11 cellular contexts compared by ENCODE assay signal in genomic region chr4:124708517-124709300, GRCh38. TPM values are rescaled to one million over a fixed set of nuclear protein-coding genes. Genes with fewer than 3 reads are reported as not detected.
A peak's percentile ranks its signal among the peaks of the same experiment; 100 is the strongest.
DNase-seq lines count a peak whose midpoint lies in the region; ATAC-seq, FAIRE-seq and TF ChIP-seq lines count a peak whose summit lies in the region.
"Had no signal": no experiment of that assay in that cellular context is flagged by ENCODE, and none has a peak within 500 bp of the region (broad histone marks: within the 10 kb centered on the region; RNA-seq: fewer than 3 reads in every experiment).

No MANE protein-coding gene starts in this region.

- ATAC-seq in natural killer cell, result no peak

- H3K4me3 Mint-ChIP-seq in mesothelial cell of epicardium, result peak overlapping the region; percentile 55
- no peak overlapping the region for H3K4me3 Mint-ChIP-seq in natural killer cell
- H3K4me3 Mint-ChIP-seq: CD4-positive, CD25-positive, alpha-beta regulatory T cell had no signal

- H3K9ac ChIP-seq in BLaER1, result no peak overlapping the region
- H3K9ac ChIP-seq in MM.1S (ENCODE audit: low read length), result no peak overlapping the region

- H3K27ac ChIP-seq in BLaER1 (no peak overlapping the region), MM.1S (ENCODE audit: low read length) (no peak overlapping the region), uterus (no peak overlapping the region)

- H3K9me3 ChIP-seq in BLaER1 (no peaks in the 10 kb centered on the region; the same call in 1 of the 2 replicates), MM.1S (replicated peaks; ENCODE audit: insufficient read depth, low read length) (no peaks in the 10 kb centered on the region), uterus (no peaks in the 10 kb centered on the region)

- H3K27me3 Mint-ChIP-seq in mesothelial cell of epicardium (ENCODE audit: low read depth), result no peaks in the 10 kb centered on the region
- no peaks in the 10 kb centered on the region for H3K27me3 Mint-ChIP-seq in natural killer cell (ENCODE audit: low read depth in 2 of 2)

- H2AFZ ChIP-seq in MM.1S (ENCODE audit: low read length), result no peak overlapping the region

- peak overlapping the region; percentile 94; the same call in 1 of the 2 replicates for H3K4me3 ChIP-seq in BLaER1
- no peak overlapping the region for H3K4me3 ChIP-seq in MM.1S (ENCODE audit: low read length)
- peak overlapping the region; percentile 3 for H3K4me3 ChIP-seq in bronchial epithelial cell (ENCODE audit: low read depth, low read length)
- H3K4me3 ChIP-seq in uterus, result no peak overlapping the region

- H3K27ac Mint-ChIP-seq in mesothelial cell of epicardium (peak overlapping the region; percentile 5), natural killer cell (no peak overlapping the region)
- H3K27ac Mint-ChIP-seq: CD4-positive, CD25-positive, alpha-beta regulatory T cell had no signal

- H3K4me2 ChIP-seq in BLaER1, result peak overlapping the region; percentile 79
- peak overlapping the region; percentile 10 for H3K4me2 ChIP-seq in MM.1S (ENCODE audit: low read depth, low read length)

- intact Hi-C loops in natural killer cell (cut with micrococcal nuclease), result no loop called here
- intact Hi-C loops in uterus (cut with DNase I; ENCODE audit: low total_unique reads), result no loop called here

- H4K20me1 ChIP-seq in BLaER1, result peaks cover 79% of the 10 kb centered on the region
- no peaks in the 10 kb centered on the region for H4K20me1 ChIP-seq in MM.1S (ENCODE audit: insufficient read depth, low read length)

- TF ChIP-seq POLR2A in uterus (IDR thresholded peaks at IDR 0.05), result no peak

- H3K9me3 Mint-ChIP-seq in mesothelial cell of epicardium (no peaks in the 10 kb centered on the region), natural killer cell (no peaks in the 10 kb centered on the region)

- H3K4me1 Mint-ChIP-seq in mesothelial cell of epicardium, result peaks cover 55% of the 10 kb centered on the region
- H3K4me1 Mint-ChIP-seq in natural killer cell, result peaks cover 0 to 14% of the 10 kb centered on the region in 2 donors

- TF ChIP-seq CTCF in MM.1S (IDR thresholded peaks at IDR 0.05; ENCODE audit: low read length) (no peak), bronchial epithelial cell (IDR thresholded peaks at IDR 0.05; ENCODE audit: insufficient read depth, low read length, severe bottlenecking) (no peak), mesothelial cell of epicardium (IDR thresholded peaks at IDR 0.05; ENCODE audit: unreplicated experiment) (no peak), natural killer cell (IDR thresholded peaks at IDR 0.05) (no peak), uterus (IDR thresholded peaks at IDR 0.05) (no peak)

- H3K79me2 ChIP-seq in MM.1S (ENCODE audit: low read length), result peaks cover 26% of the 10 kb centered on the region

- H3K36me3 Mint-ChIP-seq in mesothelial cell of epicardium (peaks cover 15% of the 10 kb centered on the region), natural killer cell (no peaks in the 10 kb centered on the region)
- H3K36me3 Mint-ChIP-seq: CD4-positive, CD25-positive, alpha-beta regulatory T cell had no signal

- H3K27me3 ChIP-seq in BLaER1 (no peaks in the 10 kb centered on the region), MM.1S (replicated peaks; ENCODE audit: insufficient read depth, low read length) (no peaks in the 10 kb centered on the region), bronchial epithelial cell (ENCODE audit: control insufficient read depth, insufficient read depth, low read length) (no peaks in the 10 kb centered on the region), uterus (no peaks in the 10 kb centered on the region)

- no peak for FAIRE-seq in bronchial epithelial cell (lab: Jason Lieb, UNC)

- no peaks in the 10 kb centered on the region for H3K9me2 ChIP-seq in MM.1S (replicated peaks; ENCODE audit: insufficient read depth, low read length)

- peaks cover 13% of the 10 kb centered on the region; the same call in 1 of the 2 replicates for H3F3A ChIP-seq in MM.1S (ENCODE audit: insufficient read depth, low read length)

- DNase-seq in MM.1S (no peak), bronchial epithelial cell (ENCODE audit: low read depth) (no peak), mesothelial cell of epicardium (ENCODE audit: low spot score in 2 of 2, unreplicated experiment in 2 of 2) (no peak), NCI-H345 treated with DMSO at 0.1 percent for 48 hours (lab: John Stamatoyannopoulos, UW; ENCODE audit: unreplicated experiment) (no peak), natural killer cell (no peak), uterus (no peak), NCI-H526 (lab: John Stamatoyannopoulos, UW) (no peak)
- DNase-seq: CD4-positive, CD25-positive, alpha-beta regulatory T cell; kidney glomerular epithelial cell; NCI-H1092 had no signal

- H3K36me3 ChIP-seq in BLaER1 (peaks cover 20% of the 10 kb centered on the region), MM.1S (replicated peaks; ENCODE audit: insufficient read depth, low read length) (no peaks in the 10 kb centered on the region), bronchial epithelial cell (ENCODE audit: control insufficient read depth, insufficient read depth, low read length) (no peaks in the 10 kb centered on the region), uterus (no peaks in the 10 kb centered on the region)

- H3K4me1 ChIP-seq in BLaER1, result peaks cover 38% of the 10 kb centered on the region
- peaks cover 11% of the 10 kb centered on the region; the same call in 1 of the 2 replicates for H3K4me1 ChIP-seq in MM.1S (ENCODE audit: low read length)
- H3K4me1 ChIP-seq in uterus, result no peaks in the 10 kb centered on the region

RNA-seq across cellular contexts. Expression of gene ANKRD50, which starts 3.8 kb away (rescaled TPM):
- total RNA-seq in bronchial epithelial cell, result 32.6 and 36.3 TPM in 2 replicates
- 72.0 to 76.5 TPM (median 73.1 TPM) in 3 replicates for total RNA-seq in mesothelial cell of epicardium
- total RNA-seq in natural killer cell, result 1 to 10 TPM in 1 of 3 donors, under 1 TPM in 2; 0.82 to 1.3 (median 0.90) TPM
- total RNA-seq in uterus, result 10 to 100 TPM; 11.5 to 78.5 (median 15.5) TPM

Comparison
In these comparisons a context has a peak if more than half of its experiments do, and no peak if none do; other contexts are left out.
1. H3K4me3 ChIP-seq: peak in BLaER1 (single experiment) and bronchial epithelial cell (single experiment); none in MM.1S (single experiment) and uterus (0 of 2).
2. RNA of gene ANKRD50, which starts 3.8 kb away (total RNA-seq): 72.0 to 76.5 TPM in mesothelial cell of epicardium, 32.6 to 36.3 TPM in bronchial epithelial cell and 11.5 to 78.5 TPM in uterus; 0.82 to 1.3 TPM in natural killer cell; every median in the first group is over 4 times any median in the second.